ENCODE assay signal across 1 cellular context in genomic region chr7:117041007-117041406, GRCh38.
TF ChIP-seq lines count a peak whose summit lies in the region.

No MANE protein-coding gene starts in this region.

TF ChIP-seq in HepG2, 621 proteins besides CTCF, POLR2A, EP300 and RAD21 (continued from another document):
- TF ChIP-seq ZNF407 (CRISPR knock-in tag; IDR thresholded peaks at IDR 0.05; ENCODE audit: not compliant biosample characterization) = no peak
- TF ChIP-seq NFKB2 (CRISPR knock-in tag; IDR thresholded peaks at IDR 0.05; ENCODE audit: borderline replicate concordance) = no peak
- no peak for TF ChIP-seq ZMYM3 (CRISPR knock-in tag; IDR thresholded peaks at IDR 0.05)
- TF ChIP-seq HINFP (CRISPR knock-in tag; IDR thresholded peaks at IDR 0.05; ENCODE audit: low read depth) = no peak
- no peak for TF ChIP-seq ZBTB34 (CRISPR knock-in tag; IDR thresholded peaks at IDR 0.05)
- no peak for TF ChIP-seq ZNF205 (CRISPR knock-in tag; IDR thresholded peaks at IDR 0.05)
- no peak for TF ChIP-seq ZNF740 (CRISPR knock-in tag; IDR thresholded peaks at IDR 0.05)
TF ChIP-seq in HepG2: peak in this region for 0.
